13 cellular contexts compared by ENCODE assay signal in genomic region chr3:105970283-105970682, GRCh38.
DNase-seq lines count a peak whose midpoint lies in the region; ATAC-seq and TF ChIP-seq lines count a peak whose summit lies in the region.
"Had no signal": no experiment of that assay in that cellular context is flagged by ENCODE, and none has a peak within 500 bp of the region (broad histone marks: within the 10 kb centered on the region; RNA-seq: fewer than 3 reads in every experiment).

No MANE protein-coding gene starts in this region.

- H3K4me3 ChIP-seq in AG10803 (ENCODE audit: low read length) (no peak overlapping the region), adrenal gland (no peak overlapping the region)

- POLR2A ChIA-PET in CD4-positive, alpha-beta T cell (lab: Charles Lee), result no interaction called here

- CTCF ChIA-PET in CD4-positive, alpha-beta T cell (lab: Charles Lee), result interaction anchor here (0.6 kb wide), 1 partner anchor 190 kb away, joined by 4 read pairs; no protein-coding TSS in a partner anchor

- H3K27me3 Mint-ChIP-seq in CD4-positive, alpha-beta T cell, result no peaks in the 10 kb centered on the region
- H3K27me3 Mint-ChIP-seq: central memory CD8-positive, alpha-beta T cell; stimulated activated naive B cell treated with anti-CD40 and anti-IgM and Interleukin-4, amounts not matched to agents 10 μg/mL and 1 μg/mL and 100 μg/mL, for 72 hours had no signal

- intact Hi-C loops in adrenal gland (cut with DNase I), result no loop called here
- intact Hi-C loops in left colon (cut with DNase I, micrococcal nuclease), result no loop called here
- intact Hi-C loops in CD4-positive, alpha-beta T cell (cut with DNase I, micrococcal nuclease), result no loop called here

- no peaks in the 10 kb centered on the region for H3K4me1 ChIP-seq in adrenal gland (replicated peaks in 1 of 2)

- peak; percentile 27 for ATAC-seq in left colon
- no peak for ATAC-seq in HG03439 (IDR thresholded peaks at IDR 0.05; ENCODE audit: unreplicated experiment)
- ATAC-seq in CD4-positive, alpha-beta T cell (ENCODE audit: poor library complexity), result no peak
- ATAC-seq: stimulated activated naive B cell treated with anti-CD40 and anti-IgM and Interleukin-4, amounts not matched to agents 10 μg/mL and 1 μg/mL and 100 μg/mL, for 72 hours had no signal

- no peak for TF ChIP-seq POLR2A in adrenal gland (IDR thresholded peaks at IDR 0.05)

- H3K4me3 Mint-ChIP-seq in CD4-positive, alpha-beta T cell, result no peak overlapping the region
- H3K4me3 Mint-ChIP-seq: central memory CD8-positive, alpha-beta T cell; stimulated activated naive B cell treated with anti-CD40 and anti-IgM and Interleukin-4, amounts not matched to agents 10 μg/mL and 1 μg/mL and 100 μg/mL, for 72 hours had no signal

- H3K36me3 ChIP-seq in adrenal gland (replicated peaks in 1 of 2), result no peaks in the 10 kb centered on the region

- no peak overlapping the region for H3K27ac ChIP-seq in adrenal gland
- no peak overlapping the region for H3K27ac ChIP-seq in CD4-positive, alpha-beta T cell (ENCODE audit: low read depth, low read length)

- no peak overlapping the region for H3K27ac Mint-ChIP-seq in CD4-positive, alpha-beta T cell
- H3K27ac Mint-ChIP-seq: stimulated activated naive B cell treated with anti-CD40 and anti-IgM and Interleukin-4, amounts not matched to agents 10 μg/mL and 1 μg/mL and 100 μg/mL, for 72 hours had no signal

- no peaks in the 10 kb centered on the region for H3K9me3 ChIP-seq in adrenal gland (replicated peaks in 1 of 3)
- H3K9me3 ChIP-seq in CD4-positive, alpha-beta T cell (ENCODE audit: control insufficient read depth, low read length), result peaks cover 13% of the 10 kb centered on the region

- TF ChIP-seq CTCF in AG10803 (conservative IDR thresholded peaks at IDR 0.05; ENCODE audit: low read length) (no peak), adrenal gland (IDR thresholded peaks at IDR 0.05) (no peak)
- no peak for TF ChIP-seq CTCF in CD4-positive, alpha-beta T cell (IDR thresholded peaks at IDR 0.05)

- H3K27me3 ChIP-seq in adrenal gland, result no peaks in the 10 kb centered on the region
- no peaks in the 10 kb centered on the region for H3K27me3 ChIP-seq in CD4-positive, alpha-beta T cell (ENCODE audit: control insufficient read depth, insufficient read depth, low read length)

- no peaks in the 10 kb centered on the region for H3K4me1 Mint-ChIP-seq in CD4-positive, alpha-beta T cell (ENCODE audit: low read depth)
- H3K4me1 Mint-ChIP-seq: central memory CD8-positive, alpha-beta T cell; stimulated activated naive B cell treated with anti-CD40 and anti-IgM and Interleukin-4, amounts not matched to agents 10 μg/mL and 1 μg/mL and 100 μg/mL, for 72 hours had no signal

- 16 to 36% (median 18%) methylated on average over 1 of the region's 1 CpG for WGBS in adrenal gland, 4 donors

- peaks cover 16% of the 10 kb centered on the region for H3K9me3 Mint-ChIP-seq in CD4-positive, alpha-beta T cell

- peaks cover 9% of the 10 kb centered on the region for H3K36me3 Mint-ChIP-seq in CD4-positive, alpha-beta T cell (ENCODE audit: low read depth)

- DNase-seq in AG10803 (ENCODE audit: low read depth) (peak; percentile 94), HT1080 (ENCODE audit: low read depth) (peak; percentile 33), adrenal gland (peak; percentile 26 to 68 (median 66)), left colon (no peak), 8988T (no peak), NCI-H187 treated with DMSO at 0.1 percent for 48 hours (lab: John Stamatoyannopoulos, UW) (no peak)
- DNase-seq in CD4-positive, alpha-beta T cell, result no peak
- DNase-seq: DMS79; NCI-H524 treated with DMSO at 0.1 percent for 48 hours; retina; stimulated activated naive B cell treated with anti-CD40 and anti-IgM and Interleukin-4, amounts not matched to agents 10 μg/mL and 1 μg/mL and 100 μg/mL, for 72 hours had no signal

Comparison
In these comparisons a context has a peak if more than half of its experiments do, and no peak if none do; other contexts are left out.
1. DNase-seq: peak in AG10803 (single experiment), HT1080 (single experiment) and adrenal gland (7 of 7); none in left colon (0 of 2), CD4-positive, alpha-beta T cell (0 of 10), 8988T (single experiment) and NCI-H187 treated with DMSO at 0.1 percent for 48 hours (single experiment).